In genomic region chr1:99784809-99785255, GRCh38 we compare ENCODE assay signal across 1 cellular context.
TF ChIP-seq lines count a peak whose summit lies in the region.

No MANE protein-coding gene starts in this region.

TF ChIP-seq in GM12878, 131 proteins besides CTCF, POLR2A, EP300 and RAD21 (continued from another document):
- TF ChIP-seq, protein P1, sequence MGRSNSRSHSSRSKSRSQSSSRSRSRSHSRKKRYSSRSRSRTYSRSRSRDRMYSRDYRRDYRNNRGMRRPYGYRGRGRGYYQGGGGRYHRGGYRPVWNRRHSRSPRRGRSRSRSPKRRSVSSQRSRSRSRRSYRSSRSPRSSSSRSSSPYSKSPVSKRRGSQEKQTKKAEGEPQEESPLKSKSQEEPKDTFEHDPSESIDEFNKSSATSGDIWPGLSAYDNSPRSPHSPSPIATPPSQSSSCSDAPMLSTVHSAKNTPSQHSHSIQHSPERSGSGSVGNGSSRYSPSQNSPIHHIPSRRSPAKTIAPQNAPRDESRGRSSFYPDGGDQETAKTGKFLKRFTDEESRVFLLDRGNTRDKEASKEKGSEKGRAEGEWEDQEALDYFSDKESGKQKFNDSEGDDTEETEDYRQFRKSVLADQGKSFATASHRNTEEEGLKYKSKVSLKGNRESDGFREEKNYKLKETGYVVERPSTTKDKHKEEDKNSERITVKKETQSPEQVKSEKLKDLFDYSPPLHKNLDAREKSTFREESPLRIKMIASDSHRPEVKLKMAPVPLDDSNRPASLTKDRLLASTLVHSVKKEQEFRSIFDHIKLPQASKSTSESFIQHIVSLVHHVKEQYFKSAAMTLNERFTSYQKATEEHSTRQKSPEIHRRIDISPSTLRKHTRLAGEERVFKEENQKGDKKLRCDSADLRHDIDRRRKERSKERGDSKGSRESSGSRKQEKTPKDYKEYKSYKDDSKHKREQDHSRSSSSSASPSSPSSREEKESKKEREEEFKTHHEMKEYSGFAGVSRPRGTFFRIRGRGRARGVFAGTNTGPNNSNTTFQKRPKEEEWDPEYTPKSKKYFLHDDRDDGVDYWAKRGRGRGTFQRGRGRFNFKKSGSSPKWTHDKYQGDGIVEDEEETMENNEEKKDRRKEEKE (IDR thresholded peaks at IDR 0.05), result no peak
- TF ChIP-seq IKZF1 (conservative IDR thresholded peaks at IDR 0.05), result peak; percentile 44; the same call in 1 of the 2 replicates
- no peak for TF ChIP-seq SMC3 (IDR thresholded peaks at IDR 0.05; ENCODE audit: borderline replicate concordance, low read length)
- TF ChIP-seq NFIC (IDR thresholded peaks at IDR 0.05; ENCODE audit: low read depth, low read length), result peak; percentile 94
- TF ChIP-seq BACH1 (IDR thresholded peaks at IDR 0.05; ENCODE audit: borderline replicate concordance), result peak; percentile 19; the same call in 1 of the 2 replicates
- TF ChIP-seq PKNOX1 (IDR thresholded peaks at IDR 0.05), result no peak
- TF ChIP-seq JUNB (IDR thresholded peaks at IDR 0.05), result peak; percentile 24; the same call in 1 of the 2 replicates
- TF ChIP-seq SPI1 (IDR thresholded peaks at IDR 0.05; ENCODE audit: borderline replicate concordance, insufficient read depth, low read depth, low read length), result no peak
- TF ChIP-seq STAT1 (conservative IDR thresholded peaks at IDR 0.05), result no peak
- TF ChIP-seq JUND (IDR thresholded peaks at IDR 0.05; ENCODE audit: low read depth, low read length), result no peak
- peak; percentile 57; the same call in 1 of the 2 replicates for TF ChIP-seq ZNF384 (IDR thresholded peaks at IDR 0.05; ENCODE audit: borderline replicate concordance, low read depth, low read length)
- TF ChIP-seq TAF1 (IDR thresholded peaks at IDR 0.05; ENCODE audit: borderline replicate concordance, low read depth, low read length), result no peak
- peak; percentile 96 for TF ChIP-seq RUNX3 (IDR thresholded peaks at IDR 0.05; ENCODE audit: low read length)
- peak; percentile 58; the same call in 1 of the 2 replicates for TF ChIP-seq MTA2 (IDR thresholded peaks at IDR 0.05; ENCODE audit: low read depth)
- TF ChIP-seq HCFC1 (IDR thresholded peaks at IDR 0.05; ENCODE audit: low read length), result no peak
- TF ChIP-seq ZNF207 (IDR thresholded peaks at IDR 0.05; ENCODE audit: borderline replicate concordance), result no peak
- TF ChIP-seq, protein P2, sequence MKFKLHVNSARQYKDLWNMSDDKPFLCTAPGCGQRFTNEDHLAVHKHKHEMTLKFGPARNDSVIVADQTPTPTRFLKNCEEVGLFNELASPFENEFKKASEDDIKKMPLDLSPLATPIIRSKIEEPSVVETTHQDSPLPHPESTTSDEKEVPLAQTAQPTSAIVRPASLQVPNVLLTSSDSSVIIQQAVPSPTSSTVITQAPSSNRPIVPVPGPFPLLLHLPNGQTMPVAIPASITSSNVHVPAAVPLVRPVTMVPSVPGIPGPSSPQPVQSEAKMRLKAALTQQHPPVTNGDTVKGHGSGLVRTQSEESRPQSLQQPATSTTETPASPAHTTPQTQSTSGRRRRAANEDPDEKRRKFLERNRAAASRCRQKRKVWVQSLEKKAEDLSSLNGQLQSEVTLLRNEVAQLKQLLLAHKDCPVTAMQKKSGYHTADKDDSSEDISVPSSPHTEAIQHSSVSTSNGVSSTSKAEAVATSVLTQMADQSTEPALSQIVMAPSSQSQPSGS (IDR thresholded peaks at IDR 0.05; ENCODE audit: low read length), result peak; percentile 76
- no peak for TF ChIP-seq E2F8 (IDR thresholded peaks at IDR 0.05; ENCODE audit: low read depth, partially characterized antibody)
- TF ChIP-seq TCF7 (IDR thresholded peaks at IDR 0.05; ENCODE audit: borderline replicate concordance), result peak; percentile 54; the same call in 1 of the 2 replicates
- TF ChIP-seq HSF1 (IDR thresholded peaks at IDR 0.05; ENCODE audit: low read depth, low read length), result no peak
- TF ChIP-seq CREM (IDR thresholded peaks at IDR 0.05; ENCODE audit: low read depth), result no peak
- peak; percentile 50; the same call in 1 of the 2 replicates for TF ChIP-seq NBN (IDR thresholded peaks at IDR 0.05)
- TF ChIP-seq CBFB (IDR thresholded peaks at IDR 0.05; ENCODE audit: low read depth), result peak; percentile 93
- peak; percentile 59; the same call in 1 of the 2 replicates for TF ChIP-seq MEF2A (IDR thresholded peaks at IDR 0.05; ENCODE audit: insufficient read depth, low read depth, low read length)
- 0 out of 2 replicates have a peak, but pooled peaks have one; percentile 32 for TF ChIP-seq PML (IDR thresholded peaks at IDR 0.05; ENCODE audit: low read length)
- TF ChIP-seq EED (IDR thresholded peaks at IDR 0.05; ENCODE audit: low read depth), result peak; percentile 23; the same call in 1 of the 2 replicates
- peak; percentile 63 for TF ChIP-seq SKIL (IDR thresholded peaks at IDR 0.05; ENCODE audit: low read depth, poor library complexity, severe bottlenecking)
- TF ChIP-seq E2F4 (IDR thresholded peaks at IDR 0.05; ENCODE audit: low read depth, low read length), result no peak
- TF ChIP-seq RELB (IDR thresholded peaks at IDR 0.05; ENCODE audit: low read depth), result peak; percentile 88
- peak; percentile 62 to 65; a peak in 2 of 4 replicates for TF ChIP-seq IKZF2 (IDR thresholded peaks at IDR 0.05)
- no peak for TF ChIP-seq YY1 (IDR thresholded peaks at IDR 0.05; ENCODE audit: low read depth, low read length)
- no peak for TF ChIP-seq POLR2AphosphoS5 (IDR thresholded peaks at IDR 0.05; ENCODE audit: low read length)
- TF ChIP-seq, protein P3, sequence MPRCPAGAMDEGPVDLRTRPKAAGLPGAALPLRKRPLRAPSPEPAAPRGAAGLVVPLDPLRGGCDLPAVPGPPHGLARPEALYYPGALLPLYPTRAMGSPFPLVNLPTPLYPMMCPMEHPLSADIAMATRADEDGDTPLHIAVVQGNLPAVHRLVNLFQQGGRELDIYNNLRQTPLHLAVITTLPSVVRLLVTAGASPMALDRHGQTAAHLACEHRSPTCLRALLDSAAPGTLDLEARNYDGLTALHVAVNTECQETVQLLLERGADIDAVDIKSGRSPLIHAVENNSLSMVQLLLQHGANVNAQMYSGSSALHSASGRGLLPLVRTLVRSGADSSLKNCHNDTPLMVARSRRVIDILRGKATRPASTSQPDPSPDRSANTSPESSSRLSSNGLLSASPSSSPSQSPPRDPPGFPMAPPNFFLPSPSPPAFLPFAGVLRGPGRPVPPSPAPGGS (IDR thresholded peaks at IDR 0.05; ENCODE audit: borderline replicate concordance, insufficient read depth, low read depth, low read length, poor library complexity, severe bottlenecking), result peak; percentile 39
- no peak for TF ChIP-seq YBX1 (IDR thresholded peaks at IDR 0.05)
- TF ChIP-seq CHD2 (IDR thresholded peaks at IDR 0.05; ENCODE audit: borderline replicate concordance, low read depth, low read length), result no peak
- TF ChIP-seq DPF2 (IDR thresholded peaks at IDR 0.05), result peak; percentile 16; the same call in 1 of the 2 replicates
- peak; percentile 60; the same call in 1 of the 2 replicates for TF ChIP-seq FOXM1 (IDR thresholded peaks at IDR 0.05; ENCODE audit: low read depth, low read length)
- peak; percentile 57 for TF ChIP-seq MEF2B (IDR thresholded peaks at IDR 0.05; ENCODE audit: partially characterized antibody, poor library complexity, severe bottlenecking)
- peak; percentile 93 for TF ChIP-seq MLLT1 (IDR thresholded peaks at IDR 0.05)
- TF ChIP-seq MYC (IDR thresholded peaks at IDR 0.05; ENCODE audit: insufficient read depth, insufficient read length, insufficient replicate concordance, low read length, severe bottlenecking), result no peak
